ENCODE assay signal across 31 cellular contexts in genomic region chr1:40535732-40536131, GRCh38.
"Had no signal": no experiment of that assay in that cellular context is flagged by ENCODE, and none has a peak within 500 bp of the region (broad histone marks: within the 10 kb centered on the region; RNA-seq: fewer than 3 reads in every experiment).

No MANE protein-coding gene starts in this region.

- H3K27me3 ChIP-seq: brain microvascular endothelial cell, dorsolateral prefrontal cortex, foreskin keratinocyte, gastrocnemius medialis, heart left ventricle had no signal

- H3K36me3 ChIP-seq: brain microvascular endothelial cell, gastrocnemius medialis had no signal

- H3K4me3 ChIP-seq: coronary artery, dorsolateral prefrontal cortex, gastrocnemius medialis, heart left ventricle had no signal

- H3K27me3 Mint-ChIP-seq: activated CD4-positive, alpha-beta memory T cell treated with anti-CD3 and anti-CD28 coated beads, Interleukin-2, amount 10 ng/mL, durations not matched to agents 7 days and 5 days; activated CD4-positive, alpha-beta T cell treated with anti-CD3 and anti-CD28 coated beads, Interleukin-2, amount 10 ng/mL, durations not matched to agents 7 days and 5 days; activated naive CD8-positive, alpha-beta T cell; activated T-cell treated with anti-CD3 and anti-CD28 coated beads, Interleukin-2, amount 50 U/mL, for 24 hours; central memory CD8-positive, alpha-beta T cell; dendritic cell treated with granulocyte-macrophage colony-stimulating factor and Interleukin-4, amounts not matched to agents 40 ng/mL and 50 ng/mL, for 4 days; T-helper 17 cell had no signal

- H3K27ac Mint-ChIP-seq: activated CD4-positive, alpha-beta memory T cell treated with anti-CD3 and anti-CD28 coated beads, Interleukin-2, amount 10 ng/mL, durations not matched to agents 7 days and 5 days; activated CD4-positive, alpha-beta T cell treated with anti-CD3 and anti-CD28 coated beads, Interleukin-2, amount 10 ng/mL, durations not matched to agents 7 days and 5 days; activated naive CD4-positive, alpha-beta T cell treated with anti-CD3 and anti-CD28 coated beads, Interleukin-2, amount 10 ng/mL, durations not matched to agents 7 days and 5 days; activated naive CD8-positive, alpha-beta T cell; activated T-cell treated with anti-CD3 and anti-CD28 coated beads, Interleukin-2, amount 50 U/mL, for 24 hours; activated T-cell treated with anti-CD3 and anti-CD28 coated beads, Interleukin-2, amount 50 U/mL, for 72 hours; dendritic cell treated with granulocyte-macrophage colony-stimulating factor and Interleukin-4, amounts not matched to agents 40 ng/mL and 50 ng/mL, for 4 days; endodermal cell; T-helper 17 cell; T-helper 2 cell treated with Interferon-gamma antibody and Interleukin-4, amounts not matched to agents 5 μg/mL and 100 μg/mL, for 36 hours had no signal

- DNase-seq: activated CD4-positive, alpha-beta memory T cell treated with anti-CD3 and anti-CD28 coated beads, Interleukin-2, amount 10 ng/mL, durations not matched to agents 7 days and 5 days; activated CD4-positive, alpha-beta T cell treated with anti-CD3 and anti-CD28 coated beads for 1 hour; activated CD4-positive, alpha-beta T cell treated with anti-CD3 and anti-CD28 coated beads for 4 hours; activated CD4-positive, alpha-beta T cell treated with anti-CD3 and anti-CD28 coated beads, Interleukin-2, amount 10 ng/mL, durations not matched to agents 7 days and 5 days; activated CD4-positive, alpha-beta T cell treated with anti-CD3 and anti-CD28 coated beads, Interleukin-2, amount 50 U/mL, for 4 hours; activated CD8-positive, alpha-beta memory T cell treated with anti-CD3 and anti-CD28 coated beads, Interleukin-2, amount 50 U/mL, for 48 hours; activated gamma-delta T cell; activated naive CD4-positive, alpha-beta T cell; activated naive CD4-positive, alpha-beta T cell treated with anti-CD3 and anti-CD28 coated beads, Interleukin-2, amount 10 ng/mL, durations not matched to agents 7 days and 5 days; activated T-cell treated with anti-CD3 and anti-CD28 coated beads for 4 hours; activated T-cell treated with anti-CD3 and anti-CD28 coated beads, Interleukin-2, amount 50 U/mL, for 24 hours; activated T-cell treated with anti-CD3 and anti-CD28 coated beads, Interleukin-2, amount 50 U/mL, for 72 hours; brain microvascular endothelial cell; dorsolateral prefrontal cortex; effector memory CD4-positive, alpha-beta T cell; endodermal cell; foreskin keratinocyte; gastrocnemius medialis; glutamatergic neuron; heart left ventricle; T-helper 1 cell; T-helper 17 cell; T1000 had no signal

- ATAC-seq: activated T-cell treated with anti-CD3 and anti-CD28 coated beads, Interleukin-2, amount 50 U/mL, for 72 hours; esophagus mucosa; foreskin keratinocyte; gastrocnemius medialis; heart left ventricle; T-helper 17 cell had no signal

- H3K4me3 Mint-ChIP-seq: activated CD4-positive, alpha-beta memory T cell treated with anti-CD3 and anti-CD28 coated beads, Interleukin-2, amount 10 ng/mL, durations not matched to agents 7 days and 5 days; activated CD4-positive, alpha-beta T cell treated with anti-CD3 and anti-CD28 coated beads, Interleukin-2, amount 10 ng/mL, durations not matched to agents 7 days and 5 days; activated naive CD4-positive, alpha-beta T cell treated with anti-CD3 and anti-CD28 coated beads, Interleukin-2, amount 10 ng/mL, durations not matched to agents 7 days and 5 days; activated naive CD8-positive, alpha-beta T cell; activated T-cell treated with anti-CD3 and anti-CD28 coated beads, Interleukin-2, amount 50 U/mL, for 24 hours; activated T-cell treated with anti-CD3 and anti-CD28 coated beads, Interleukin-2, amount 50 U/mL, for 72 hours; central memory CD8-positive, alpha-beta T cell; dendritic cell treated with granulocyte-macrophage colony-stimulating factor and Interleukin-4, amounts not matched to agents 40 ng/mL and 50 ng/mL, for 4 days; endodermal cell; T-helper 17 cell; T-helper 2 cell treated with Interferon-gamma antibody and Interleukin-4, amounts not matched to agents 5 μg/mL and 100 μg/mL, for 36 hours had no signal

- H3K9me3 ChIP-seq: gastrocnemius medialis had no signal

- H3K4me1 ChIP-seq: foreskin keratinocyte had no signal

- H3K9me3 Mint-ChIP-seq: dendritic cell treated with granulocyte-macrophage colony-stimulating factor and Interleukin-4, amounts not matched to agents 40 ng/mL and 50 ng/mL, for 4 days had no signal

- H3K27ac ChIP-seq: brain microvascular endothelial cell, coronary artery, dorsolateral prefrontal cortex, foreskin keratinocyte, gastrocnemius medialis, heart left ventricle had no signal

- FAIRE-seq: astrocyte, bronchial epithelial cell had no signal
